Comparison of ENCODE assay signal across 14 cellular contexts in genomic region chr16:75198135-75198600, GRCh38. TPM values are rescaled to one million over a fixed set of nuclear protein-coding genes. Genes with fewer than 3 reads are reported as not detected.
DNase-seq lines count a peak whose midpoint lies in the region; ATAC-seq and TF ChIP-seq lines count a peak whose summit lies in the region.
"Had no signal": no experiment of that assay in that cellular context is flagged by ENCODE, and none has a peak within 500 bp of the region (broad histone marks: within the 10 kb centered on the region; RNA-seq: fewer than 3 reads in every experiment).

No MANE protein-coding gene starts in this region.

- ATAC-seq in left colon, result no peak
- ATAC-seq: gastroesophageal sphincter had no signal

- whole genome bisulfite sequencing in stomach, 5 donors, result 14 to 28% (median 23%) methylated on average over 18 of the region's 18 CpGs

- intact Hi-C loops in cardiac septum (cut with DNase I), result loop anchor here (5.0 to 10.0 kb wide), 3 partner anchors 34 to 567 kb away; no protein-coding TSS in a partner anchor
- intact Hi-C loops in stomach (cut with DNase I; ENCODE audit: low total_unique reads), result no loop called here
- intact Hi-C loops in left colon (cut with DNase I, micrococcal nuclease), result loop anchor here in 1 of 2 donors (10.0 kb wide), 1 partner anchor 207 kb away; no protein-coding TSS in a partner anchor

- no peak for TF ChIP-seq POLR2A in stomach (IDR thresholded peaks at IDR 0.05)

- H3K9me3 ChIP-seq in stomach, result no peaks in the 10 kb centered on the region
- H3K9me3 ChIP-seq: gastroesophageal sphincter had no signal

- no peak for TF ChIP-seq CTCF in stomach (IDR thresholded peaks at IDR 0.05)

- no peak overlapping the region for H3K4me3 ChIP-seq in stomach
- H3K4me3 ChIP-seq: gastroesophageal sphincter had no signal

- H3K27me3 ChIP-seq in stomach, result peaks cover 0 to 43% (median 12%) of the 10 kb centered on the region in 3 donors

- DNase-seq in NCI-H82 (lab: John Stamatoyannopoulos, UW) (peak; percentile 46), NCI-H82 treated with DMSO at 0.1 percent for 48 hours (lab: John Stamatoyannopoulos, UW; ENCODE audit: unreplicated experiment) (no peak), SK-N-DZ (ENCODE audit: low spot score) (peak; percentile 73), cardiac septum (ENCODE audit: low spot score) (peak; percentile 68), stomach (peak; percentile 24), LoVo (ENCODE audit: low spot score) (no peak), hypothalamus (lab: John Stamatoyannopoulos, UW) (no peak), left colon (no peak)
- DNase-seq: activated CD4-positive, alpha-beta T cell treated with anti-CD3 and anti-CD28 coated beads, Interleukin-2, amount 10 ng/mL, durations not matched to agents 24 days and 14 days; cerebellar nuclear complex; GDM1; NCI-H1436; NK-92 treated with Interleukin-12 subunit alpha and Interleukin-12 subunit beta, amount 100 ng/mL, for 24 hours had no signal

- H3K27ac ChIP-seq in stomach, result no peak overlapping the region
- H3K27ac ChIP-seq: gastroesophageal sphincter had no signal

- no peak for TF ChIP-seq EP300 in stomach (IDR thresholded peaks at IDR 0.05)

- no peaks in the 10 kb centered on the region for H3K36me3 ChIP-seq in stomach
- H3K36me3 ChIP-seq: gastroesophageal sphincter had no signal

- peaks cover 0 to 14% (median 7%) of the 10 kb centered on the region in 4 donors for H3K4me1 ChIP-seq in stomach

RNA-seq across cellular contexts. Expression of gene CTRB2, which starts 8.8 kb away (rescaled TPM):
- not detected in 2 replicates for polyA plus RNA-seq in SK-N-DZ (2014; cell fraction: cytosol; rRNA removed)
- not detected in 2 replicates for polyA plus RNA-seq in SK-N-DZ (2014; cell fraction: nucleus; rRNA removed)
- total RNA-seq in cardiac septum (not detected), stomach (not detected), left colon (1 to 10 TPM in 1 of 2 donors, not detected in 1; 6.1 TPM)
- 10 to 100 TPM in 1 of 3 donors, 1 to 10 TPM in 2; 2.7 to 26.6 (median 4.0) TPM for polyA plus RNA-seq in stomach
- total RNA-seq: activated CD4-positive, alpha-beta T cell treated with anti-CD3 and anti-CD28 coated beads, Interleukin-2, amount 10 ng/mL, durations not matched to agents 24 days and 14 days; gastroesophageal sphincter had no signal

RNA-seq across cellular contexts. Expression of gene CTRB1, which starts 20.6 kb away (rescaled TPM):
- polyA plus RNA-seq in SK-N-DZ (2014; cell fraction: cytosol; rRNA removed), result not detected in 2 replicates
- polyA plus RNA-seq in SK-N-DZ (2014; cell fraction: nucleus; rRNA removed), result not detected in 2 replicates
- total RNA-seq in cardiac septum (not detected), stomach (not detected), left colon (1 to 10 TPM in 1 of 2 donors, not detected in 1; 2.4 TPM)
- polyA plus RNA-seq in stomach, result 10 to 100 TPM in 1 of 3 donors, 1 to 10 TPM in 2; 2.5 to 35.9 (median 2.9) TPM
- total RNA-seq: activated CD4-positive, alpha-beta T cell treated with anti-CD3 and anti-CD28 coated beads, Interleukin-2, amount 10 ng/mL, durations not matched to agents 24 days and 14 days; gastroesophageal sphincter had no signal

RNA-seq across cellular contexts. Expression of gene ZFP1, which starts 49.8 kb away (rescaled TPM):
- polyA plus RNA-seq in SK-N-DZ (2014; cell fraction: cytosol; rRNA removed), result 18.0 and 18.2 TPM in 2 replicates
- 11.1 and 12.0 TPM in 2 replicates for polyA plus RNA-seq in SK-N-DZ (2014; cell fraction: nucleus; rRNA removed)
- 10.5 TPM for total RNA-seq in cardiac septum
- total RNA-seq in stomach, result 10 to 100 TPM in 2 of 5 donors, 1 to 10 TPM in 2, not detected in 1; 2.7 to 29.2 (median 10.2) TPM
- polyA plus RNA-seq in stomach, result 1 to 10 TPM; 2.9 to 5.2 (median 3.9) TPM
- total RNA-seq in left colon, result 1 to 10 TPM; 3.1 to 6.2 TPM

RNA-seq across cellular contexts. Expression of gene BCAR1, which starts 53.3 kb away (rescaled TPM):
- 38.2 and 42.1 TPM in 2 replicates for polyA plus RNA-seq in SK-N-DZ (2014; cell fraction: cytosol; rRNA removed)
- 33.6 and 40.5 TPM in 2 replicates for polyA plus RNA-seq in SK-N-DZ (2014; cell fraction: nucleus; rRNA removed)
- 80.3 TPM for total RNA-seq in cardiac septum
- 100 to 1,000 TPM in 3 of 5 donors, 10 to 100 TPM in 2; 44.4 to 219 (median 122) TPM for total RNA-seq in stomach
- polyA plus RNA-seq in stomach, result 10 to 100 TPM; 34.7 to 51.5 (median 45.6) TPM
- 100 to 1,000 TPM; 139 to 145 TPM for total RNA-seq in left colon

Comparison
In these comparisons a context has a peak if more than half of its experiments do, and no peak if none do; other contexts are left out.
1. DNase-seq: peak in NCI-H82 (single experiment), SK-N-DZ (single experiment), cardiac septum (single experiment) and stomach (single experiment); none in NCI-H82 treated with DMSO at 0.1 percent for 48 hours (single experiment), LoVo (single experiment), hypothalamus (0 of 51) and left colon (0 of 2).